In the genomic region with DNA sequence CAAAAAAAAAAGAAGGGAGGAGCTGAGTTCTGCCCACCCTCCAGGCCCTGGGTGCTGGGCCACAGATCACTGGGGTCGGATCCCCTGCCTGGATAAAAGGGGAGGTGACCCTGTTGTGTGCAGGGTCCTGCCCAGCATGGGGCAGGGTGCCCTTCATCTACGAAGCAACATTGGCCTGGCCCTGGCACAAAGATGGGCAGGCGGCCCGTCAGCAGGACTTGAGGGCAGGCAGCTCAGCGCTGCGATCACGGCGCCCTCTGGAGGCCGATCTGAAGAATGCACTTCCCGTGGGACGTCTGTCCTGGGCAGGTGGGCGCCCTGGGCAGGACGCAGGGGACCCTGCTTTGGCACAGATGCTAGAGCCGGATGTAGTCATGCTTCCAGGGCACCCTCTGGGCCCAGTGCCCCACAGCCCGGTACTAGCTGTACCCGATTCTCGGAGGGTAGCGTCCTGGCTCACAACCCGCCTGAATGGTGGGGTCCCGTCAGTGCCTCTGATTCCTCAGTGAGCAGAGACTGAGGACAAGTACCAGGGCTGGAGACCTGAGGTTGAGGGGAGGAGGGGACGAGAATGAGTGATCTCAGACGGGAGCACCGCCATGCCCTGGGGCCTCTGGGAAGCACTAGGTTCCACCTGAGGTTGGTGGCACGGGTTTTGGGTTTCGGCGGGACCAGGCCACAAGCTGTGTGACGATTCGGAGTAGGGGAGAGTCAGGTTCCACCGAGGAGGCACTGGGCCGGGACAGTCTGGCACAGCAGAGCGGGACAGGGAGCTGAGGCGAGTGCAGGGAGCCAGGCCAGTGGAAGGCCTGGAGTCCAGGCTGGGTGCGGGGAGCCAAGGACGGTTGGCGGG, we compare ENCODE assay signal across 8 cellular contexts. TPM values are rescaled to one million over a fixed set of nuclear protein-coding genes. Genes with fewer than 3 reads are reported as not detected.
DNase-seq lines count a peak whose midpoint lies in the region; ATAC-seq, FAIRE-seq and TF ChIP-seq lines count a peak whose summit lies in the region.

No MANE protein-coding gene starts in this region.

- H3K27ac Mint-ChIP-seq in activated CD8-positive, alpha-beta T cell treated with anti-CD3 and anti-CD28 coated beads, Interleukin-2, amount 10 ng/mL, durations not matched to agents 7 days and 5 days: peak overlapping the region; percentile 43
- peak overlapping the region; percentile 61 for H3K27ac Mint-ChIP-seq in stimulated activated naive CD8-positive, alpha-beta T cell treated with anti-CD3 and anti-CD28 coated beads, Interleukin-15, Interleukin-2, amounts not matched to agents 100 ng/mL and 50 ng/mL, for 24 hours

- peaks cover 0 to 1% of the 10 kb centered on the region in 2 experiments for H4K20me1 ChIP-seq in H1 (replicated peaks in 1 of 2; ENCODE audit: control insufficient read depth in 1 of 2, insufficient read depth in 2 of 2, low read length in 2 of 2)

- POLR2A ChIA-PET in activated CD8-positive, alpha-beta T cell treated with anti-CD3 and anti-CD28 coated beads, Interleukin-2, amount 10 ng/mL, durations not matched to agents 7 days and 5 days (lab: Charles Lee): interaction anchor here (0.6 to 2.1 kb wide), 7 partner anchors 14 to 224 kb away, joined by 3 to 22 read pairs (median 5); no protein-coding TSS in a partner anchor
- POLR2A ChIA-PET in H1 (lab: Charles Lee; ENCODE audit: partially characterized antibody): interaction anchor here (0.6 to 1.5 kb wide), 3 partner anchors 10 to 101 kb away, joined by 3 read pairs; no protein-coding TSS in a partner anchor

- CTCF ChIA-PET in activated CD8-positive, alpha-beta T cell treated with anti-CD3 and anti-CD28 coated beads, Interleukin-2, amount 10 ng/mL, durations not matched to agents 7 days and 5 days (lab: Charles Lee): interaction anchor here (0.6 to 6.0 kb wide), 52 partner anchors 10 to 326 kb away, joined by 3 to 90 read pairs (median 4); a partner anchor contains a TSS
- CTCF ChIA-PET in H1 (lab: Charles Lee; ENCODE audit: partially characterized antibody): interaction anchor here (0.8 to 13.1 kb wide), 35 partner anchors 10 to 267 kb away, joined by 3 to 361 read pairs (median 4); a partner anchor contains a TSS

- no peaks in the 10 kb centered on the region for H3K79me2 ChIP-seq in H1 (ENCODE audit: control insufficient read depth in 1 of 2, insufficient read depth in 2 of 2, low read length in 2 of 2)

- DNase-seq in Caki2 (ENCODE audit: low read depth) (peak; percentile 39), H4 (ENCODE audit: low spot score) (peak; percentile 37), NCI-H460 (ENCODE audit: extremely low read depth, low read depth) (peak; percentile 46), H1 (ENCODE audit: low read depth in 1 of 2, low spot score in 2 of 2) (peak in 1 of 2 experiments; percentile 90), midbrain (lab: John Stamatoyannopoulos, UW) (peak; percentile 66), NCI-H226 (no peak)
- peak; percentile 73 for DNase-seq in activated CD8-positive, alpha-beta T cell treated with anti-CD3 and anti-CD28 coated beads, Interleukin-2, amount 10 ng/mL, durations not matched to agents 7 days and 5 days

- no peaks in the 10 kb centered on the region for H3K79me1 ChIP-seq in H1 (ENCODE audit: low read depth, low read length)

- H3K4me1 ChIP-seq in H1 (replicated peaks in 1 of 4; ENCODE audit: control insufficient read depth in 3 of 4, insufficient read depth in 4 of 4, low read length in 3 of 4): peaks cover 0 to 9% (median 4%) of the 10 kb centered on the region in 4 experiments; a peak in 4 of 7 replicates

- H3K36me3 Mint-ChIP-seq in activated CD8-positive, alpha-beta T cell treated with anti-CD3 and anti-CD28 coated beads, Interleukin-2, amount 10 ng/mL, durations not matched to agents 7 days and 5 days (ENCODE audit: low read depth): peaks cover 15% of the 10 kb centered on the region
- peaks cover 8% of the 10 kb centered on the region for H3K36me3 Mint-ChIP-seq in stimulated activated naive CD8-positive, alpha-beta T cell treated with anti-CD3 and anti-CD28 coated beads, Interleukin-15, Interleukin-2, amounts not matched to agents 100 ng/mL and 50 ng/mL, for 24 hours (ENCODE audit: low read depth)

- H3K27ac ChIP-seq in H1 (ENCODE audit: low read depth, low read length): no peak overlapping the region

- FAIRE-seq in H1 (lab: Jason Lieb, UNC): no peak

- H3K14ac ChIP-seq in H1 (ENCODE audit: insufficient read length): no peak overlapping the region

- TF ChIP-seq POLR2A in H1 (IDR thresholded peaks at IDR 0.05; ENCODE audit: control extremely low read depth in 1 of 2, low read depth in 2 of 2, low read length in 2 of 2): no peak

- H3K23ac ChIP-seq in H1 (ENCODE audit: insufficient read length): no peak overlapping the region

- H3K23me2 ChIP-seq in H1 (ENCODE audit: low read depth, low read length): no peaks in the 10 kb centered on the region

- peak overlapping the region in 1 of 2 experiments; percentile 37; a peak in 1 of 4 replicates for H3K4me2 ChIP-seq in H1 (ENCODE audit: insufficient read depth in 1 of 2, low read depth in 2 of 2, low read length in 2 of 2)

- no peak overlapping the region for H2AK5ac ChIP-seq in H1 (ENCODE audit: low read depth, low read length)

- H3K56ac ChIP-seq in H1 (replicated peaks; ENCODE audit: insufficient read length, low read depth, low read length): no peak overlapping the region

- peak; percentile 77 for ATAC-seq in activated CD8-positive, alpha-beta T cell treated with anti-CD3 and anti-CD28 coated beads, Interleukin-2, amount 10 ng/mL, durations not matched to agents 7 days and 5 days

- H4K5ac ChIP-seq in H1 (ENCODE audit: insufficient read length, low read depth, low read length): no peak overlapping the region

- H3K9me3 ChIP-seq in H1 (ENCODE audit: insufficient read depth in 2 of 2, low read depth in 1 of 2, low read length in 1 of 2): no peaks in the 10 kb centered on the region

- no peaks in the 10 kb centered on the region for H3K9me3 Mint-ChIP-seq in activated CD8-positive, alpha-beta T cell treated with anti-CD3 and anti-CD28 coated beads, Interleukin-2, amount 10 ng/mL, durations not matched to agents 7 days and 5 days (ENCODE audit: insufficient read depth)
- no peaks in the 10 kb centered on the region for H3K9me3 Mint-ChIP-seq in stimulated activated naive CD8-positive, alpha-beta T cell treated with anti-CD3 and anti-CD28 coated beads, Interleukin-15, Interleukin-2, amounts not matched to agents 100 ng/mL and 50 ng/mL, for 24 hours

- H2BK15ac ChIP-seq in H1 (ENCODE audit: low read length): peak overlapping the region; percentile 92; the same call in 1 of the 2 replicates

- H3K4ac ChIP-seq in H1 (replicated peaks; ENCODE audit: insufficient read length, low read depth, low read length): no peak overlapping the region

- H3K36me3 ChIP-seq in H1 (ENCODE audit: control insufficient read depth in 2 of 4, insufficient read depth in 4 of 4, low read length in 3 of 4): no peaks in the 10 kb centered on the region

- peak overlapping the region; percentile 75; the same call in 1 of the 2 replicates for H4K8ac ChIP-seq in H1 (ENCODE audit: extremely low read depth, insufficient read depth, low read length)

- no peak overlapping the region for H3K9ac ChIP-seq in H1 (replicated peaks in 1 of 4; ENCODE audit: extremely low read depth in 1 of 4, low read depth in 3 of 4, low read length in 3 of 4)

- H2BK20ac ChIP-seq in H1 (ENCODE audit: low read length): peak overlapping the region; percentile 61; the same call in 1 of the 2 replicates

- no peak overlapping the region for H4K91ac ChIP-seq in H1 (replicated peaks; ENCODE audit: insufficient read length, low read length)

- 46% methylated on average over 33 of the region's 35 CpGs; no CpG with 5 or more reads in 1 of the 2 experiments for WGBS in H1 (ENCODE audit: extremely low coverage in 1 of 2, insufficient coverage in 1 of 2, insufficient read length in 1 of 2, insufficient replicate concordance in 2 of 2, low coverage in 1 of 2, low lambda C conversion rate in 2 of 2, missing lambda C conversion rate in 1 of 2), 2 experiments

- H2BK12ac ChIP-seq in H1 (ENCODE audit: low read depth, low read length): peak overlapping the region; percentile 98; the same call in 1 of the 2 replicates

- TF ChIP-seq EP300 in H1 (IDR thresholded peaks at IDR 0.05; ENCODE audit: borderline replicate concordance in 1 of 2, low read depth in 2 of 2, low read length in 2 of 2): no peak

- TF ChIP-seq RAD21 in H1 (IDR thresholded peaks at IDR 0.05 in 1 of 2, conservative IDR thresholded peaks at IDR 0.05 in 1 of 2; ENCODE audit: low read depth in 2 of 2, low read length in 2 of 2): peak; percentile 76 to 84

- H3K18ac ChIP-seq in H1 (ENCODE audit: extremely low read depth, low read length): peak overlapping the region; percentile 48; the same call in 1 of the 2 replicates

- peak overlapping the region; percentile 68; the same call in 1 of the 2 replicates for H2BK5ac ChIP-seq in H1 (ENCODE audit: low read depth, low read length)

- in situ Hi-C loops in Caki2 (cut with HindIII; ENCODE audit: low pct_unique_long_range_greater_than_20kb, low sequenced_read_pairs): no loop called here

- no peaks in the 10 kb centered on the region for H3K27me3 Mint-ChIP-seq in activated CD8-positive, alpha-beta T cell treated with anti-CD3 and anti-CD28 coated beads, Interleukin-2, amount 10 ng/mL, durations not matched to agents 7 days and 5 days (ENCODE audit: low read depth)
- no peaks in the 10 kb centered on the region for H3K27me3 Mint-ChIP-seq in stimulated activated naive CD8-positive, alpha-beta T cell treated with anti-CD3 and anti-CD28 coated beads, Interleukin-15, Interleukin-2, amounts not matched to agents 100 ng/mL and 50 ng/mL, for 24 hours

- peak overlapping the region; percentile 54; the same call in 1 of the 2 replicates for H2AFZ ChIP-seq in H1 (ENCODE audit: low read length)

- H3K4me3 ChIP-seq in H1 (ENCODE audit: extremely low read depth in 1 of 4, insufficient read depth in 2 of 4, low read depth in 3 of 4, low read length in 4 of 4): no peak overlapping the region

- H3K4me1 Mint-ChIP-seq in activated CD8-positive, alpha-beta T cell treated with anti-CD3 and anti-CD28 coated beads, Interleukin-2, amount 10 ng/mL, durations not matched to agents 7 days and 5 days (ENCODE audit: low read depth): peaks cover 25% of the 10 kb centered on the region
- H3K4me1 Mint-ChIP-seq in stimulated activated naive CD8-positive, alpha-beta T cell treated with anti-CD3 and anti-CD28 coated beads, Interleukin-15, Interleukin-2, amounts not matched to agents 100 ng/mL and 50 ng/mL, for 24 hours (ENCODE audit: low read depth): peaks cover 35% of the 10 kb centered on the region

- no peak overlapping the region for H3K4me3 Mint-ChIP-seq in activated CD8-positive, alpha-beta T cell treated with anti-CD3 and anti-CD28 coated beads, Interleukin-2, amount 10 ng/mL, durations not matched to agents 7 days and 5 days
- no peak overlapping the region for H3K4me3 Mint-ChIP-seq in stimulated activated naive CD8-positive, alpha-beta T cell treated with anti-CD3 and anti-CD28 coated beads, Interleukin-15, Interleukin-2, amounts not matched to agents 100 ng/mL and 50 ng/mL, for 24 hours

- H3K27me3 ChIP-seq in H1 (replicated peaks in 1 of 4; ENCODE audit: control insufficient read depth in 3 of 4, extremely low read depth in 1 of 4, insufficient read depth in 3 of 4, low read length in 3 of 4): no peaks in the 10 kb centered on the region; a peak in 1 of 7 replicates

- H2BK120ac ChIP-seq in H1 (replicated peaks; ENCODE audit: low read depth, low read length): no peak overlapping the region

- peak in 2 of 3 experiments; percentile 84 to 95; a peak in 3 of 4 replicates for TF ChIP-seq CTCF in H1 (IDR thresholded peaks at IDR 0.05; ENCODE audit: control extremely low read depth in 1 of 3, insufficient read depth in 1 of 3, low read depth in 1 of 3, low read length in 3 of 3)

RNA-seq across cellular contexts. Expression of a gene that starts 18.0 kb away (rescaled TPM):
- total RNA-seq in Caki2 (2014; rRNA removed; shearing (Covaris generic); ENCODE audit: low replicate concordance): 11.6 and 12.3 TPM in 2 replicates
- total RNA-seq in H4 (2014; rRNA removed; shearing (Covaris generic)): 4.8 and 9.8 TPM in 2 replicates
- 0.89 and 0.99 TPM in 2 replicates for total RNA-seq in NCI-H460 (2014; rRNA removed; shearing (Covaris generic))
- polyA plus RNA-seq in NCI-H460 (2014; cell fraction: nucleus; rRNA removed): 2.2 and 4.1 TPM in 2 replicates
- total RNA-seq in activated CD8-positive, alpha-beta T cell treated with anti-CD3 and anti-CD28 coated beads, Interleukin-2, amount 10 ng/mL, durations not matched to agents 7 days and 5 days: 10 to 100 TPM; 37.7 to 40.1 TPM
- total RNA-seq in H1 (2021; fragmentation: NEBNext Ultra II Directional; extraction: Animal tissue kit (Norgen Biotek cat#: 25700)): 4.4 and 5.3 TPM in 2 replicates
- 3.3 and 3.8 TPM in 2 replicates for polyA plus RNA-seq in H1 (2011; rRNA removed)
- 2.8 TPM for polyA plus RNA-seq in H1 (2011; cell fraction: cytosol; rRNA removed)
- polyA plus RNA-seq in H1 (2011; cell fraction: nucleus; rRNA removed): 5.1 TPM
- polyA plus RNA-seq in H1 (2012, experiment 1 of 2): 1.8 to 4.2 TPM (median 3.5 TPM) in 4 replicates
- polyA plus RNA-seq in H1 (2012, experiment 2 of 2): 3.3 TPM
- polyA plus RNA-seq in H1 (2013, experiment 1 of 2): 4.2 TPM
- 4.2 TPM for polyA plus RNA-seq in H1 (2013, experiment 2 of 2)
- 0.76 and 1.4 TPM in 2 replicates for polyA minus RNA-seq in H1 (2011; rRNA and poly(A)+ RNA removed)
- polyA minus RNA-seq in H1 (2011; cell fraction: cytosol; rRNA and poly(A)+ RNA removed): 4.3 TPM
- 3.3 TPM for polyA minus RNA-seq in H1 (2011; cell fraction: nucleus; rRNA and poly(A)+ RNA removed)

RNA-seq across cellular contexts. Expression of a gene that starts 49.4 kb away (rescaled TPM):
- total RNA-seq in Caki2 (2014; rRNA removed; shearing (Covaris generic); ENCODE audit: low replicate concordance): 11.4 and 29.6 TPM in 2 replicates
- not detected in 2 replicates for total RNA-seq in H4 (2014; rRNA removed; shearing (Covaris generic))
- not detected in 2 replicates for total RNA-seq in NCI-H460 (2014; rRNA removed; shearing (Covaris generic))
- polyA plus RNA-seq in NCI-H460 (2014; cell fraction: nucleus; rRNA removed): not detected in 2 replicates
- not detected for total RNA-seq in activated CD8-positive, alpha-beta T cell treated with anti-CD3 and anti-CD28 coated beads, Interleukin-2, amount 10 ng/mL, durations not matched to agents 7 days and 5 days
- total RNA-seq in H1 (2021; fragmentation: NEBNext Ultra II Directional; extraction: Animal tissue kit (Norgen Biotek cat#: 25700)): not detected in 2 replicates
- polyA plus RNA-seq in H1 (2011; rRNA removed): 0.03 TPM in 1 of 2 replicates, not detected in the other
- not detected for polyA plus RNA-seq in H1 (2011; cell fraction: cytosol; rRNA removed)
- polyA plus RNA-seq in H1 (2011; cell fraction: nucleus; rRNA removed): not detected
- not detected in 4 replicates for polyA plus RNA-seq in H1 (2012, experiment 1 of 2)
- polyA plus RNA-seq in H1 (2012, experiment 2 of 2): not detected
- not detected for polyA plus RNA-seq in H1 (2013, experiment 1 of 2)
- polyA plus RNA-seq in H1 (2013, experiment 2 of 2): not detected
- not detected in 2 replicates for polyA minus RNA-seq in H1 (2011; rRNA and poly(A)+ RNA removed)
- polyA minus RNA-seq in H1 (2011; cell fraction: cytosol; rRNA and poly(A)+ RNA removed): not detected
- not detected for polyA minus RNA-seq in H1 (2011; cell fraction: nucleus; rRNA and poly(A)+ RNA removed)

Comparison
In these comparisons a context has a peak if more than half of its experiments do, and no peak if none do; other contexts are left out.
1. RNA of a gene that starts 49.4 kb away (total RNA-seq): 11.4 to 29.6 TPM in Caki2; not detected in activated CD8-positive, alpha-beta T cell treated with anti-CD3 and anti-CD28 coated beads, Interleukin-2, amount 10 ng/mL, durations not matched to agents 7 days and 5 days, not detected in H4, not detected in NCI-H460 and not detected in H1; every median in the first group is over 10 times any median in the second.